In genomic region chr6:6803180-6803978, GRCh38 we compare ENCODE assay signal across 8 cellular contexts.
DNase-seq lines count a peak whose midpoint lies in the region; ATAC-seq lines count a peak whose summit lies in the region.

No MANE protein-coding gene starts in this region.

- ATAC-seq in HG03159 (IDR thresholded peaks at IDR 0.05; ENCODE audit: unreplicated experiment), result peak; percentile 82
- ATAC-seq in activated T-helper 17 cell treated with anti-CD3 and anti-CD28 coated beads, Interleukin-2, amount 50 U/mL, for 72 hours (replicated peaks), result peak; percentile 70

- peak overlapping the region; percentile 11 for H3K27ac ChIP-seq in urinary bladder (ENCODE audit: low read depth)

- H3K27me3 Mint-ChIP-seq in activated T-helper 17 cell treated with anti-CD3 and anti-CD28 coated beads, Interleukin-2, amount 50 U/mL, for 72 hours, result peaks cover 18% of the 10 kb centered on the region

- H3K36me3 ChIP-seq in urinary bladder (ENCODE audit: insufficient read depth), result no peaks in the 10 kb centered on the region

- peaks cover 19% of the 10 kb centered on the region for H3K4me1 Mint-ChIP-seq in activated T-helper 17 cell treated with anti-CD3 and anti-CD28 coated beads, Interleukin-2, amount 50 U/mL, for 72 hours

- H3K9me3 Mint-ChIP-seq in activated T-helper 17 cell treated with anti-CD3 and anti-CD28 coated beads, Interleukin-2, amount 50 U/mL, for 72 hours, result no peaks in the 10 kb centered on the region

- no peaks in the 10 kb centered on the region for H3K36me3 Mint-ChIP-seq in activated T-helper 17 cell treated with anti-CD3 and anti-CD28 coated beads, Interleukin-2, amount 50 U/mL, for 72 hours (ENCODE audit: low read depth)

- H3K4me1 ChIP-seq in urinary bladder (ENCODE audit: insufficient read depth), result no peaks in the 10 kb centered on the region

- WGBS in urinary bladder, result 77% methylated on average over 18 of the region's 18 CpGs

- H3K27ac Mint-ChIP-seq in activated T-helper 17 cell treated with anti-CD3 and anti-CD28 coated beads, Interleukin-2, amount 50 U/mL, for 72 hours, result peak overlapping the region; percentile 10

- no peak overlapping the region for H3K4me3 Mint-ChIP-seq in activated T-helper 17 cell treated with anti-CD3 and anti-CD28 coated beads, Interleukin-2, amount 50 U/mL, for 72 hours

- H3K4me3 ChIP-seq in urinary bladder (ENCODE audit: low read depth, low read length), result no peak overlapping the region

- peak; percentile 27 for DNase-seq in stimulated activated CD4-positive, alpha-beta T cell treated with anti-CD3 and anti-CD28 coated beads, Interleukin-15, amount 100 ng/mL, for 24 hours
- no peak for DNase-seq in stimulated activated CD4-positive, alpha-beta T cell treated with anti-CD3 and anti-CD28 coated beads, Interleukin-4, amount 100 ng/mL, for 4 hours
- DNase-seq in NCI-H345 treated with DMSO at 0.1 percent for 48 hours (lab: John Stamatoyannopoulos, UW; ENCODE audit: unreplicated experiment), result no peak
- no peak for DNase-seq in HuH-7.5 (ENCODE audit: low spot score)
- DNase-seq in NK-92 (lab: John Stamatoyannopoulos, UW; ENCODE audit: unreplicated experiment), result no peak
